In the genomic region with DNA sequence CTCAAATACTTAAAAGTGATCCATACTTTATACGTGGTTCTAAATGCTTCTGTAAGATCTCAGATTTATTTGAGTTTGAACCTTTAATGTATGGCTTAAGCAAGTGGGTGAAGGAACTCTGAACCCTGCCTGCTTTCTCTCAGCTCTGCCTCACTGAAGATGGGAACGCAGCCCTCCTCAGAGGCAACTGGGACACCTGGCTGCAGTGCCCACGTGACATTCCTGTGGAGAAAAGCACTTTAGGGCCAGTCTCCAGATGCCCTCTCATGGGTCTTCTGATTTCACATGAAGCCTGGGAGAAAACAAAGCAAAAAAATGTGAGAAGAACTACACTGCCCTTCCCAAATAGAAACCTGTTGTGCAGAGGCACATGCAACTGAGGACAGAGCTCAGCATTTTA, we compare ENCODE assay signal across 26 cellular contexts.
A peak's percentile ranks its signal among the peaks of the same experiment; 100 is the strongest.
DNase-seq lines count a peak whose midpoint lies in the region; TF ChIP-seq lines count a peak whose summit lies in the region.
"Had no signal": no experiment of that assay in that cellular context is flagged by ENCODE, and none has a peak within 500 bp of the region (broad histone marks: within the 10 kb centered on the region; RNA-seq: fewer than 3 reads in every experiment).

No MANE protein-coding gene starts in this region.

- H3K27me3 ChIP-seq in thyroid gland = no peaks in the 10 kb centered on the region
- H3K27me3 ChIP-seq: BLaER1; BLaER1 treated with 17β-estradiol and CSF1 and Interleukin-3, amounts not matched to agents 10 nM and 100 nM had no signal

- H3K27ac ChIP-seq in thyroid gland = peak overlapping the region; percentile 32 to 78 (median 70)
- H3K27ac ChIP-seq: 22Rv1; A549; BLaER1; BLaER1 treated with 17β-estradiol and CSF1 and Interleukin-3, amounts not matched to agents 10 nM and 100 nM; C4-2B had no signal

- H3K36me3 ChIP-seq in thyroid gland = no peaks in the 10 kb centered on the region
- H3K36me3 ChIP-seq: BE2C; BLaER1; BLaER1 treated with 17β-estradiol and CSF1 and Interleukin-3, amounts not matched to agents 10 nM and 100 nM had no signal

- peaks cover 29% of the 10 kb centered on the region in 2 donors for H3K4me1 ChIP-seq in thyroid gland
- H3K4me1 ChIP-seq: A549, BE2C, Caco-2 had no signal

- H3K9me3 ChIP-seq in thyroid gland = no peaks in the 10 kb centered on the region
- H3K9me3 ChIP-seq: A549; BE2C; BLaER1; BLaER1 treated with 17β-estradiol and CSF1 and Interleukin-3, amounts not matched to agents 10 nM and 100 nM; Caco-2 had no signal

- intact Hi-C loops in thyroid gland (cut with DNase I) = loop anchor here (10.0 kb wide), 1 partner anchor 1248 kb away; no protein-coding TSS in a partner anchor

- WGBS in thyroid gland, 2 donors = 46 to 58% methylated on average over 3 of the region's 3 CpGs

- DNase-seq in thyroid gland (peak; percentile 71 to 77), C1 segment of cervical spinal cord (lab: John Stamatoyannopoulos, UW) (no peak)
- DNase-seq: 8988T; ACHN; AML-193; BE2C; Caco-2; Calu3; CD4-positive, alpha-beta memory T cell; CD4-positive, alpha-beta T cell; CD4-positive, CD25-positive, alpha-beta regulatory T cell; CD8-positive, alpha-beta memory T cell; CD8-positive, alpha-beta T cell; COR-L47; DMS 273 treated with DMSO at 0.1 percent for 48 hours; DMS153; DMS53; DMS79; DMS79 treated with DMSO at 0.1 percent for 48 hours; DND-41; EL had no signal

- TF ChIP-seq POLR2A in thyroid gland (IDR thresholded peaks at IDR 0.05) = no peak

- no peak for TF ChIP-seq CTCF in thyroid gland (IDR thresholded peaks at IDR 0.05)

- H3K4me3 ChIP-seq in thyroid gland (replicated peaks in 1 of 3) = no peak overlapping the region
- H3K4me3 ChIP-seq: A549; BLaER1; BLaER1 treated with 17β-estradiol and CSF1 and Interleukin-3, amounts not matched to agents 10 nM and 100 nM had no signal

Comparison
In these comparisons a context has a peak if more than half of its experiments do, and no peak if none do; other contexts are left out.
1. DNase-seq: peak in thyroid gland (2 of 2); none in C1 segment of cervical spinal cord (0 of 14).